ENCODE assay signal across 19 cellular contexts in genomic region chr2:138485019-138485418, GRCh38. TPM values are rescaled to one million over a fixed set of nuclear protein-coding genes. Genes with fewer than 3 reads are reported as not detected.
A peak's percentile ranks its signal among the peaks of the same experiment; 100 is the strongest.
DNase-seq lines count a peak whose midpoint lies in the region; ATAC-seq and TF ChIP-seq lines count a peak whose summit lies in the region.
"Had no signal": no experiment of that assay in that cellular context is flagged by ENCODE, and none has a peak within 500 bp of the region (broad histone marks: within the 10 kb centered on the region; RNA-seq: fewer than 3 reads in every experiment).

No MANE protein-coding gene starts in this region.

- peak; percentile 60 for ATAC-seq in GM18868 (IDR thresholded peaks at IDR 0.05; ENCODE audit: unreplicated experiment)

- no peak overlapping the region for H3K9ac ChIP-seq in mammary epithelial cell (ENCODE audit: insufficient read depth, low read length)

- no peaks in the 10 kb centered on the region for H3K79me2 ChIP-seq in mammary epithelial cell (ENCODE audit: insufficient read depth, low read length)

- H4K20me1 ChIP-seq in mammary epithelial cell (ENCODE audit: insufficient read depth, low read length): no peaks in the 10 kb centered on the region

- dilution Hi-C loops in mammary epithelial cell (cut with HindIII; ENCODE audit: low sequenced_read_pairs): no loop called here

- TF ChIP-seq CTCF in mammary epithelial cell (conservative IDR thresholded peaks at IDR 0.05 in 1 of 2, IDR thresholded peaks at IDR 0.05 in 1 of 2; ENCODE audit: extremely low read depth in 1 of 2, insufficient read depth in 1 of 2, low read depth in 1 of 2, low read length in 2 of 2) (no peak), neural crest cell (conservative IDR thresholded peaks at IDR 0.05) (no peak)

- CTCF ChIA-PET in mammary epithelial cell (lab: Charles Lee; ENCODE audit: low non-redundant PET): no interaction called here

- no peaks in the 10 kb centered on the region for H3K4me1 ChIP-seq in mammary epithelial cell (ENCODE audit: insufficient read depth, low read length)

- H3K4me3 Mint-ChIP-seq in neural crest cell: no peak overlapping the region
- H3K4me3 Mint-ChIP-seq: CD4-positive, CD25-positive, alpha-beta regulatory T cell; IgD-negative memory B cell had no signal

- peak; percentile 19 for DNase-seq in M059J (ENCODE audit: low read depth)
- DNase-seq in mammary epithelial cell: peak; percentile 24
- DNase-seq in neural crest cell (ENCODE audit: low read depth, low spot score): no peak
- DNase-seq in NCI-H748 treated with DMSO at 0.1 percent for 48 hours (lab: John Stamatoyannopoulos, UW): no peak
- no peak for DNase-seq in mesenteric fat pad (ENCODE audit: low spot score)
- DNase-seq in NK-92 treated with Interleukin-12 subunit alpha and Interleukin-12 subunit beta, amount 100 ng/mL, for 24 hours (lab: John Stamatoyannopoulos, UW): no peak
- DNase-seq: CD4-positive, CD25-positive, alpha-beta regulatory T cell; DMS79; Karpas-422; MM.1S; NCI-H1048; NCI-H1417 treated with DMSO at 0.1 percent for 48 hours; NCI-H1930; NCI-H345; NCI-H524; OCI-M1; Right ventricle myocardium superior had no signal

- H3K4me3 ChIP-seq in mammary epithelial cell (replicated peaks in 1 of 3; ENCODE audit: insufficient read depth in 1 of 3, low read depth in 2 of 3, low read length in 3 of 3): no peak overlapping the region

- no peaks in the 10 kb centered on the region for H3K27me3 ChIP-seq in mammary epithelial cell (ENCODE audit: insufficient read depth, low read length)

- no peaks in the 10 kb centered on the region for H3K9me3 ChIP-seq in mammary epithelial cell (replicated peaks; ENCODE audit: insufficient read depth, low read length)

- H3K4me2 ChIP-seq in mammary epithelial cell (ENCODE audit: insufficient read depth, low read depth, low read length): no peak overlapping the region

- no peak overlapping the region for H2AFZ ChIP-seq in mammary epithelial cell (ENCODE audit: low read depth, low read length)

- peaks cover 3% of the 10 kb centered on the region for H3K36me3 Mint-ChIP-seq in neural crest cell (ENCODE audit: low read depth)
- H3K36me3 Mint-ChIP-seq: CD4-positive, CD25-positive, alpha-beta regulatory T cell had no signal

- in situ Hi-C loops in mammary epithelial cell (cut with MboI; ENCODE audit: low sequenced_read_pairs in 2 of 2): no loop called here

- intact Hi-C loops in mammary epithelial cell (cut with micrococcal nuclease): no loop called here

- peaks cover 4% of the 10 kb centered on the region for H3K9me3 Mint-ChIP-seq in neural crest cell
- H3K9me3 Mint-ChIP-seq: IgD-negative memory B cell had no signal

- BruUV-seq in mammary epithelial cell (replicated peaks; lab: Mats Ljungman, UMichigan): no TSS peak

- no peaks in the 10 kb centered on the region for H3K27me3 Mint-ChIP-seq in neural crest cell (ENCODE audit: low read depth)
- H3K27me3 Mint-ChIP-seq: CD4-positive, CD25-positive, alpha-beta regulatory T cell; IgD-negative memory B cell had no signal

- H3K36me3 ChIP-seq in mammary epithelial cell (ENCODE audit: insufficient read depth, low read length): no peaks in the 10 kb centered on the region

- H3K27ac Mint-ChIP-seq in neural crest cell (ENCODE audit: unreplicated experiment): peak overlapping the region; percentile 20
- H3K27ac Mint-ChIP-seq: CD4-positive, CD25-positive, alpha-beta regulatory T cell; IgD-negative memory B cell had no signal

- no peaks in the 10 kb centered on the region for H3K4me1 Mint-ChIP-seq in neural crest cell
- H3K4me1 Mint-ChIP-seq: CD4-positive, CD25-positive, alpha-beta regulatory T cell; IgD-negative memory B cell had no signal

- H3K27ac ChIP-seq in mammary epithelial cell (ENCODE audit: insufficient read depth, low read depth, low read length): no peak overlapping the region

RNA-seq across cellular contexts. Expression of gene SPOPL, which starts 16.6 kb away (rescaled TPM):
- 17.2 and 19.5 TPM in 2 replicates for total RNA-seq in M059J (2014; rRNA removed; shearing (Covaris generic))
- total RNA-seq in mammary epithelial cell (10 to 100 TPM; 23.2 to 24.3 TPM), neural crest cell (15.9 and 18.0 TPM in 2 replicates), mesenteric fat pad (19.9 TPM)
- polyA plus RNA-seq in mammary epithelial cell: 8.6 TPM
- polyA minus RNA-seq in mammary epithelial cell: 30.0 TPM

Comparison
In these comparisons a context has a peak if more than half of its experiments do, and no peak if none do; other contexts are left out.
1. DNase-seq: peak in M059J (single experiment) and mammary epithelial cell (single experiment); none in neural crest cell (single experiment), NCI-H748 treated with DMSO at 0.1 percent for 48 hours (single experiment), mesenteric fat pad (single experiment) and NK-92 treated with Interleukin-12 subunit alpha and Interleukin-12 subunit beta, amount 100 ng/mL, for 24 hours (single experiment).